ENCODE assay signal across 29 cellular contexts in genomic region chr14:22263961-22264360, GRCh38.
"Had no signal": no experiment of that assay in that cellular context is flagged by ENCODE, and none has a peak within 500 bp of the region (broad histone marks: within the 10 kb centered on the region; RNA-seq: fewer than 3 reads in every experiment).

No MANE protein-coding gene starts in this region.

- H3K27me3 ChIP-seq: colonic mucosa, esophagus muscularis mucosa, foreskin keratinocyte, gastroesophageal sphincter, neural progenitor cell, stomach, testis, tibial nerve, vagina had no signal

- H3K9me3 Mint-ChIP-seq: dendritic cell treated with granulocyte-macrophage colony-stimulating factor and Interleukin-4, amounts not matched to agents 40 ng/mL and 50 ng/mL, for 4 days; endodermal cell; natural killer cell treated with Interleukin-12 subunit alpha and Interleukin-12 subunit beta and Interleukin-15 and Interleukin-18, amount 100 ng/mL, for 72 hours; stimulated activated effector memory CD8-positive, alpha-beta T cell treated with anti-CD3 and anti-CD28 coated beads, Interleukin-12 subunit alpha, Interleukin-12 subunit beta, amount 100 ng/mL, for 72 hours had no signal

- H3K4me2 ChIP-seq: neural progenitor cell, smooth muscle cell had no signal

- H3K27ac ChIP-seq: colonic mucosa, esophagus muscularis mucosa, foreskin keratinocyte, gastroesophageal sphincter, heart left ventricle, neural progenitor cell, parathyroid adenoma, stomach, testis, tibial nerve, vagina had no signal

- H3K4me3 Mint-ChIP-seq: dendritic cell treated with granulocyte-macrophage colony-stimulating factor and Interleukin-4, amounts not matched to agents 40 ng/mL and 50 ng/mL, for 4 days; endodermal cell; memory B cell; mesothelial cell of epicardium; naive B cell; natural killer cell treated with Interleukin-12 subunit alpha and Interleukin-12 subunit beta and Interleukin-15 and Interleukin-18, amount 100 ng/mL, for 72 hours; neural progenitor cell; stimulated activated effector memory CD8-positive, alpha-beta T cell treated with anti-CD3 and anti-CD28 coated beads, Interleukin-12 subunit alpha, Interleukin-12 subunit beta, amount 100 ng/mL, for 72 hours had no signal

- H3K4me3 ChIP-seq: colonic mucosa, esophagus muscularis mucosa, gastroesophageal sphincter, heart left ventricle, lung, mucosa of descending colon, neural progenitor cell, smooth muscle cell, stomach, testis, tibial nerve, vagina had no signal

- H3K27ac Mint-ChIP-seq: dendritic cell treated with granulocyte-macrophage colony-stimulating factor and Interleukin-4, amounts not matched to agents 40 ng/mL and 50 ng/mL, for 4 days; endodermal cell; memory B cell; mesothelial cell of epicardium; naive B cell; natural killer cell treated with Interleukin-12 subunit alpha and Interleukin-12 subunit beta and Interleukin-15 and Interleukin-18, amount 100 ng/mL, for 72 hours; neural progenitor cell; progenitor cell of endocrine pancreas; stimulated activated effector memory CD8-positive, alpha-beta T cell treated with anti-CD3 and anti-CD28 coated beads, Interleukin-12 subunit alpha, Interleukin-12 subunit beta, amount 100 ng/mL, for 72 hours had no signal

- H2AFZ ChIP-seq: neural progenitor cell, parathyroid adenoma had no signal

- H3K9me3 ChIP-seq: colonic mucosa, esophagus muscularis mucosa, gastroesophageal sphincter, heart left ventricle, mucosa of descending colon, stomach, testis, tibial nerve, vagina had no signal

- H3K4me1 ChIP-seq: colonic mucosa, esophagus muscularis mucosa, gastroesophageal sphincter, heart left ventricle, parathyroid adenoma, tibial nerve had no signal

- H3K79me2 ChIP-seq: parathyroid adenoma had no signal

- ATAC-seq: foreskin keratinocyte; gastroesophageal sphincter; heart left ventricle; mucosa of descending colon; natural killer cell treated with Interleukin-12 subunit alpha and Interleukin-12 subunit beta and Interleukin-15 and Interleukin-18, amount 100 ng/mL, for 72 hours; sciatic nerve; stimulated activated effector memory CD8-positive, alpha-beta T cell treated with anti-CD3 and anti-CD28 coated beads, Interleukin-12 subunit alpha, Interleukin-12 subunit beta, amount 100 ng/mL, for 72 hours had no signal

- H3K4me1 Mint-ChIP-seq: stimulated activated effector memory CD8-positive, alpha-beta T cell treated with anti-CD3 and anti-CD28 coated beads, Interleukin-12 subunit alpha, Interleukin-12 subunit beta, amount 100 ng/mL, for 72 hours had no signal

- DNase-seq: colonic mucosa; effector CD8-positive, alpha-beta T cell; endodermal cell; heart left ventricle; hippocampal formation; mucosa of descending colon; naive B cell; stimulated activated CD4-positive, alpha-beta T cell treated with anti-CD3 and anti-CD28 coated beads, Interleukin-12 subunit alpha, Interleukin-12 subunit beta, amount 100 ng/mL, for 4 hours; stimulated activated CD4-positive, alpha-beta T cell treated with anti-CD3 and anti-CD28 coated beads, Interleukin-2, amount 100 ng/mL, for 24 hours; stimulated activated CD4-positive, alpha-beta T cell treated with anti-CD3 and anti-CD28 coated beads, Interleukin-4, amount 100 ng/mL, for 24 hours; stimulated activated naive CD4-positive, alpha-beta T cell treated with Interleukin-2 at 50 U/mL for 16 hours; stomach; testis had no signal

- H3K36me3 Mint-ChIP-seq: memory B cell; mesothelial cell of epicardium; naive B cell; natural killer cell treated with Interleukin-12 subunit alpha and Interleukin-12 subunit beta and Interleukin-15 and Interleukin-18, amount 100 ng/mL, for 72 hours; neural progenitor cell; stimulated activated effector memory CD8-positive, alpha-beta T cell treated with anti-CD3 and anti-CD28 coated beads, Interleukin-12 subunit alpha, Interleukin-12 subunit beta, amount 100 ng/mL, for 72 hours had no signal

- H3K9ac ChIP-seq: neural progenitor cell, parathyroid adenoma had no signal

- H3K36me3 ChIP-seq: colonic mucosa, esophagus muscularis mucosa, gastroesophageal sphincter, heart left ventricle, neural progenitor cell, stomach, tibial nerve, vagina had no signal
